ENCODE assay signal across 1 cellular context in the genomic region with DNA sequence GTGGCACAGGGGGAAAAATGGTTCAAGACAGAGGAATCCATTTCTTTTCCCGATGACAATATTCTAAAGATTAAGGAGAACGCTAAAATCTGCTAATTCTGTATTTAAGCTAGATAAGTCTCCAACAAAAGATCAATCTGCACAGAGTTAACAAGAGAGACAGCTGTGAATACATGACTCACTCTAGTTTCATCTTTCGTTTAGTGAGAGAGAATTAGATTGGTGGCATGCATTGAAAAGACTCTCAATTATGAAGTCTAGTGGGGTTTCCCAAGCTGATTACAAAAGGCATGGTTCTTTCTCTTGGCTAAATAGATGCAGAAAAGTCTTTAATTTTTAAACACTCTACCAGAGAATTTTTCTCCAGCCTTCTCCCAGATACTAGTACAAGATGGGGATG.
TF ChIP-seq lines count a peak whose summit lies in the region.

No MANE protein-coding gene starts in this region.

TF ChIP-seq in HepG2, 621 proteins besides CTCF, POLR2A, EP300 and RAD21 (continued from another document):
- TF ChIP-seq, protein P1, sequence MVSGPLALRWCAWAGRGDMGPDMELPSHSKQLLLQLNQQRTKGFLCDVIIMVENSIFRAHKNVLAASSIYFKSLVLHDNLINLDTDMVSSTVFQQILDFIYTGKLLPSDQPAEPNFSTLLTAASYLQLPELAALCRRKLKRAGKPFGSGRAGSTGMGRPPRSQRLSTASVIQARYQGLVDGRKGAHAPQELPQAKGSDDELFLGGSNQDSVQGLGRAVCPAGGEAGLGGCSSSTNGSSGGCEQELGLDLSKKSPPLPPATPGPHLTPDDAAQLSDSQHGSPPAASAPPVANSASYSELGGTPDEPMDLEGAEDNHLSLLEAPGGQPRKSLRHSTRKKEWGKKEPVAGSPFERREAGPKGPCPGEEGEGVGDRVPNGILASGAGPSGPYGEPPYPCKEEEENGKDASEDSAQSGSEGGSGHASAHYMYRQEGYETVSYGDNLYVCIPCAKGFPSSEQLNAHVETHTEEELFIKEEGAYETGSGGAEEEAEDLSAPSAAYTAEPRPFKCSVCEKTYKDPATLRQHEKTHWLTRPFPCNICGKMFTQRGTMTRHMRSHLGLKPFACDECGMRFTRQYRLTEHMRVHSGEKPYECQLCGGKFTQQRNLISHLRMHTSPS (CRISPR knock-in tag; IDR thresholded peaks at IDR 0.05; ENCODE audit: low read depth), result no peak
- TF ChIP-seq ZNF883 (CRISPR knock-in tag; IDR thresholded peaks at IDR 0.05; ENCODE audit: not compliant biosample characterization) (no peak), ZNF746 (CRISPR knock-in tag; IDR thresholded peaks at IDR 0.05) (no peak), ZNF333 (CRISPR knock-in tag; IDR thresholded peaks at IDR 0.05; ENCODE audit: borderline replicate concordance) (no peak), ZNF253 (CRISPR knock-in tag; IDR thresholded peaks at IDR 0.05; ENCODE audit: borderline replicate concordance) (no peak), FOXC1 (CRISPR knock-in tag; IDR thresholded peaks at IDR 0.05; ENCODE audit: borderline replicate concordance) (no peak)
